Comparison of ENCODE assay signal across 9 cellular contexts in the genomic region with DNA sequence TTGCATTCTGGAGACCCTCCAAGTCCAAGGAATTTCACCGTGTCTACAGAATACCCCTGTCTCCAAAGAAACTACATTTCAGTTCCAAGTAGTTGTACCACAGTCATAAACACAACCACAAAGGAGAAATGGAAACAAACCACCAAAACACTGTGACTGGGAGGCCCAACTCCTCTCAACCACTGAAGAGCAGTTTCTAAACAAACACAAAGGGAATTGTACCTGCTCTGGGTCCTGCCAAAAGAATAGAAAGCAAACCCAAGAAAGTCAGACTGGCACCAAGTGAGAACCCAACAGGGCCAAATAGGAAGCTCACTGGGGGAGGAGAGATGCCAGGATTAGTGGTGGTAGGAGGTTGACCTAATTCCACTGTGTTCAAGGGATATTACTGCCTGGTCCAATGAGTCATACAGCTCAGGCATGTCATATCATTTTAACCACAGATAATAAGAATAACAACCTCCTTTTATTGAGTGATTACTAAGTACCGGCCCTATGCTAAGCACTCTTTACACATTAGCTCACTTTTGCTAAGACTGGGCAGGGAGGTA.
A peak's percentile ranks its signal among the peaks of the same experiment; 100 is the strongest.
DNase-seq lines count a peak whose midpoint lies in the region; ATAC-seq, FAIRE-seq and TF ChIP-seq lines count a peak whose summit lies in the region.
"Had no signal": no experiment of that assay in that cellular context is flagged by ENCODE, and none has a peak within 500 bp of the region (broad histone marks: within the 10 kb centered on the region; RNA-seq: fewer than 3 reads in every experiment).

No MANE protein-coding gene starts in this region.

- TF ChIP-seq RAD21 in A549 (conservative IDR thresholded peaks at IDR 0.05 in 1 of 2, IDR thresholded peaks at IDR 0.05 in 1 of 2) = no peak

- H3K4me1 ChIP-seq in A549 = no peaks in the 10 kb centered on the region

- no peak overlapping the region for H3K4me3 ChIP-seq in A549

- no peak for DNase-seq in A549 (ENCODE audit: low read depth in 1 of 2, low spot score in 1 of 2)
- DNase-seq in GM19239 (ENCODE audit: insufficient read length, low spot score) = no peak
- peak; percentile 84 for DNase-seq in fibroblast of peridontal ligament (ENCODE audit: extremely low read depth)
- DNase-seq in NCI-H510A treated with DMSO at 0.1 percent for 48 hours (lab: John Stamatoyannopoulos, UW) = no peak
- DNase-seq in sciatic nerve (ENCODE audit: low spot score) = no peak
- DNase-seq in SHP77 treated with DMSO at 0.1 percent for 48 hours (lab: John Stamatoyannopoulos, UW) = no peak
- DNase-seq: islet precursor cell had no signal

- intact Hi-C loops in sciatic nerve (cut with DNase I) = no loop called here

- TF ChIP-seq EP300 in A549 (IDR thresholded peaks at IDR 0.05) = no peak

- peak; percentile 25 to 43; a peak in 2 of 6 replicates for ATAC-seq in A549
- peak; percentile 78 for ATAC-seq in SK-N-SH treated with all-trans-retinoic acid at 6 μM for 48 hours
- no peak for ATAC-seq in sciatic nerve
- no peak for ATAC-seq in HG03469 (IDR thresholded peaks at IDR 0.05; ENCODE audit: unreplicated experiment)

- FAIRE-seq in A549 (lab: Jason Lieb, UNC) (no peak), GM19239 (lab: Jason Lieb, UNC) (peak; percentile 48)

- no peak overlapping the region for H3K4me2 ChIP-seq in A549

- TF ChIP-seq CTCF in A549 (IDR thresholded peaks at IDR 0.05) = no peak

- TF ChIP-seq POLR2A in A549 (IDR thresholded peaks at IDR 0.05; ENCODE audit: low read length) = no peak

- CTCF ChIA-PET in A549 (lab: Yijun Ruan, JAX) = interaction anchor here (1.0 to 1.8 kb wide), 2 partner anchors 9 to 56 kb away, joined by 3 to 4 read pairs; no protein-coding TSS in a partner anchor

- POLR2A ChIA-PET in A549 (lab: Yijun Ruan, JAX) = no interaction called here

- H3K9me3 ChIP-seq in A549 = no peaks in the 10 kb centered on the region

- WGBS in A549 (ENCODE audit: missing lambda C conversion rate) = 85% methylated on average over 2 of the region's 2 CpGs

- no peak overlapping the region for H3K27ac ChIP-seq in A549

TF ChIP-seq in A549, 52 proteins besides CTCF, POLR2A, EP300 and RAD21:
- TF ChIP-seq FOSL2 (IDR thresholded peaks at IDR 0.05) (no peak), FOSL2 (CRISPR knock-in tag; IDR thresholded peaks at IDR 0.05) (no peak; the same call in 1 of the 2 replicates), CEBPB (IDR thresholded peaks at IDR 0.05) (no peak), HMGXB4 (CRISPR knock-in tag; IDR thresholded peaks at IDR 0.05; ENCODE audit: borderline replicate concordance) (no peak), MAFK (IDR thresholded peaks at IDR 0.05; ENCODE audit: partially characterized antibody) (no peak)

TF ChIP-seq in SK-N-SH treated with all-trans-retinoic acid at 6 μM for 48 hours, 23 proteins besides CTCF, POLR2A, EP300 and RAD21:
- TF ChIP-seq TOX (CRISPR knock-in tag; IDR thresholded peaks at IDR 0.05; ENCODE audit: borderline replicate concordance) (no peak), ZC3H10 (CRISPR knock-in tag; IDR thresholded peaks at IDR 0.05) (no peak), ESRRG (CRISPR knock-in tag; IDR thresholded peaks at IDR 0.05) (no peak), BACH2 (CRISPR knock-in tag; IDR thresholded peaks at IDR 0.05; ENCODE audit: borderline replicate concordance) (no peak), TCF4 (CRISPR knock-in tag; IDR thresholded peaks at IDR 0.05; ENCODE audit: borderline replicate concordance) (no peak), ZNF8 (CRISPR knock-in tag; IDR thresholded peaks at IDR 0.05) (no peak), RARB (CRISPR knock-in tag; IDR thresholded peaks at IDR 0.05) (no peak), GLIS3 (CRISPR knock-in tag; IDR thresholded peaks at IDR 0.05) (no peak), PATZ1 (CRISPR knock-in tag; IDR thresholded peaks at IDR 0.05; ENCODE audit: borderline replicate concordance) (no peak), ARNTL (CRISPR knock-in tag; IDR thresholded peaks at IDR 0.05; ENCODE audit: borderline replicate concordance, low read depth) (no peak), ZFP3 (CRISPR knock-in tag; IDR thresholded peaks at IDR 0.05) (no peak), ISL1 (CRISPR knock-in tag; IDR thresholded peaks at IDR 0.05) (no peak), ZFP30 (CRISPR knock-in tag; IDR thresholded peaks at IDR 0.05) (no peak), SNAI2 (CRISPR knock-in tag; IDR thresholded peaks at IDR 0.05) (no peak), ZNF565 (CRISPR knock-in tag; conservative IDR thresholded peaks at IDR 0.05; ENCODE audit: low read depth) (no peak)
- TF ChIP-seq, protein P1, sequence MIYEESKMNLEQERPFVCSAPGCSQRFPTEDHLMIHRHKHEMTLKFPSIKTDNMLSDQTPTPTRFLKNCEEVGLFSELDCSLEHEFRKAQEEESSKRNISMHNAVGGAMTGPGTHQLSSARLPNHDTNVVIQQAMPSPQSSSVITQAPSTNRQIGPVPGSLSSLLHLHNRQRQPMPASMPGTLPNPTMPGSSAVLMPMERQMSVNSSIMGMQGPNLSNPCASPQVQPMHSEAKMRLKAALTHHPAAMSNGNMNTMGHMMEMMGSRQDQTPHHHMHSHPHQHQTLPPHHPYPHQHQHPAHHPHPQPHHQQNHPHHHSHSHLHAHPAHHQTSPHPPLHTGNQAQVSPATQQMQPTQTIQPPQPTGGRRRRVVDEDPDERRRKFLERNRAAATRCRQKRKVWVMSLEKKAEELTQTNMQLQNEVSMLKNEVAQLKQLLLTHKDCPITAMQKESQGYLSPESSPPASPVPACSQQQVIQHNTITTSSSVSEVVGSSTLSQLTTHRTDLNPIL (CRISPR knock-in tag; IDR thresholded peaks at IDR 0.05; ENCODE audit: low read depth) = no peak
- TF ChIP-seq, protein P2, sequence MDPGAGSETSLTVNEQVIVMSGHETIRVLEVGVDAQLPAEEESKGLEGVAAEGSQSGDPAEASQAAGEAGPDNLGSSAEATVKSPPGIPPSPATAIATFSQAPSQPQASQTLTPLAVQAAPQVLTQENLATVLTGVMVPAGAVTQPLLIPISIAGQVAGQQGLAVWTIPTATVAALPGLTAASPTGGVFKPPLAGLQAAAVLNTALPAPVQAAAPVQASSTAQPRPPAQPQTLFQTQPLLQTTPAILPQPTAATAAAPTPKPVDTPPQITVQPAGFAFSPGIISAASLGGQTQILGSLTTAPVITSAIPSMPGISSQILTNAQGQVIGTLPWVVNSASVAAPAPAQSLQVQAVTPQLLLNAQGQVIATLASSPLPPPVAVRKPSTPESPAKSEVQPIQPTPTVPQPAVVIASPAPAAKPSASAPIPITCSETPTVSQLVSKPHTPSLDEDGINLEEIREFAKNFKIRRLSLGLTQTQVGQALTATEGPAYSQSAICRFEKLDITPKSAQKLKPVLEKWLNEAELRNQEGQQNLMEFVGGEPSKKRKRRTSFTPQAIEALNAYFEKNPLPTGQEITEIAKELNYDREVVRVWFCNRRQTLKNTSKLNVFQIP (CRISPR knock-in tag; IDR thresholded peaks at IDR 0.05; ENCODE audit: borderline replicate concordance, low read depth) = no peak

Comparison
In these comparisons a context has a peak if more than half of its experiments do, and no peak if none do; other contexts are left out.
1. ATAC-seq: peak in A549 (2 of 2) and SK-N-SH treated with all-trans-retinoic acid at 6 μM for 48 hours (single experiment); none in sciatic nerve (single experiment) and HG03469 (single experiment).